ENCODE assay signal across 8 cellular contexts in genomic region chr1:154878371-154879355, GRCh38.
A peak's percentile ranks its signal among the peaks of the same experiment; 100 is the strongest.
DNase-seq lines count a peak whose midpoint lies in the region; ATAC-seq, FAIRE-seq and TF ChIP-seq lines count a peak whose summit lies in the region.

No MANE protein-coding gene starts in this region.

- in situ Hi-C loops in astrocyte of the spinal cord (cut with HindIII; ENCODE audit: low sequenced_read_pairs) = no loop called here

- no peak for ATAC-seq in GM21381 (IDR thresholded peaks at IDR 0.05; ENCODE audit: unreplicated experiment)

- peak; percentile 87 for TF ChIP-seq CTCF in astrocyte of the spinal cord (IDR thresholded peaks at IDR 0.05; ENCODE audit: low read depth, low read length)

- peak; percentile 55 for FAIRE-seq in TTC549 (lab: Jason Lieb, UNC)

- peak; percentile 90 for DNase-seq in Ammon's horn (ENCODE audit: low spot score)
- DNase-seq in GOT3 (lab: John Stamatoyannopoulos, UW) = peak; percentile 47
- DNase-seq in NCI-H187 treated with DMSO at 0.1 percent for 48 hours (lab: John Stamatoyannopoulos, UW) = peak; percentile 39
- peak; percentile 62 for DNase-seq in astrocyte of the spinal cord (ENCODE audit: low read depth, low spot score)
- DNase-seq in iPS DF 4.7 (ENCODE audit: extremely low read depth, low spot score) = peak; percentile 46
- DNase-seq in stimulated activated CD4-positive, alpha-beta T cell treated with anti-CD3 and anti-CD28 coated beads, Interleukin-12 subunit alpha, Interleukin-12 subunit beta, amount 100 ng/mL, for 24 hours (ENCODE audit: low read depth in 2 of 2) = peak; percentile 54 to 67

- no peak overlapping the region for H3K4me3 ChIP-seq in astrocyte of the spinal cord (ENCODE audit: low read depth, low read length)

Comparison
In these comparisons a context has a peak if more than half of its experiments do, and no peak if none do; other contexts are left out.
1. DNase-seq: peak in every context shown above with its lines; median percentile 90 in Ammon's horn; 62 in astrocyte of the spinal cord; 60 in stimulated activated CD4-positive, alpha-beta T cell treated with anti-CD3 and anti-CD28 coated beads, Interleukin-12 subunit alpha, Interleukin-12 subunit beta, amount 100 ng/mL, for 24 hours; 47 in GOT3; 46 in iPS DF 4.7; 39 in NCI-H187 treated with DMSO at 0.1 percent for 48 hours.